ENCODE assay signal across 8 cellular contexts in the genomic region with DNA sequence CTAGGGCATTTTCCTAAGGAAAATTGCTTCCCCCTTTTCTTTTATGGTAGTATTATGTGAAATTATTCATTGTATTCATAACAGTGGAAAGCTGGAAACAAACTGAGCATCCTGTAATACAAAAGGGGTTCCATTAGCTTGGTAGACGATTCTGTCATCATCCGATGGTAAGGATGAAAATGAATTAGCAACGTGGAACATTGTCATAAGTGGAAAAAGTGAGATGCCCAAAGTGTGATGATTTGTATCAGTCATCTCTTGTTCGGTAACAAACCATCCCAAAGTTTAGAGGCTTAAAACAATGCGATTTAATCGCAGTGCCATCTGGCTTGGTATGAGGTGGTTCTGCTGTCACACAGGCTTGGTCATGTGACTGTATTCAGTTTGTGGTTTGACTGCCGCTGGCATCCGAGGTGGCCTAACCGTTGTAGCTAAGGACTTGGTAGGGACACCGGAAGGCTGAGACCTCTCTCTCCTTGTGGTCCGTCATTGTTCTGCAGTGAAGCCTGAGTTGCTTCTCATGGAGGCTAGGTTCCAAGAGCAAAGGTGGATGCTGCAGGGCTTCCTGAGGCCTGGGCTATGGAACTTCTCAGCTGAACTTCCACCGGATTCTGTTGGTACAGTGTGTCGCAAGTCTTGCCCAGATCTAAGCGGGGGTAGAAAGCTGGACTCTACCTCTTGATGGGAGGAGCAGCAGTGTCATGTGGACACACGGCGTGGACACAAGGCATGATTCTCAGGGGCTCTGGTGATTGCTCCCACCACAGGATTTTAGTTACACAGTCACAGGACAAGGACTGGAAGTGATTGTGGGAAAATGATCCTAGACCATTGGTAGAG. TPM values are rescaled to one million over a fixed set of nuclear protein-coding genes. Genes with fewer than 3 reads are reported as not detected.
DNase-seq lines count a peak whose midpoint lies in the region; ATAC-seq and TF ChIP-seq lines count a peak whose summit lies in the region.

No MANE protein-coding gene starts in this region.

- peak overlapping the region; percentile 48 to 91 (median 86) for H3K27ac Mint-ChIP-seq in CD8-positive, alpha-beta memory T cell
- peak overlapping the region; percentile 91 to 99 for H3K27ac Mint-ChIP-seq in activated naive CD4-positive, alpha-beta T cell treated with anti-CD3 and anti-CD28 coated beads, Interleukin-2, amount 50 U/mL, for 72 hours

- TF ChIP-seq CTCF in thyroid gland (IDR thresholded peaks at IDR 0.05) (no peak), GM13976 (IDR thresholded peaks at IDR 0.05; ENCODE audit: borderline replicate concordance, control extremely low read depth, extremely low read depth, insufficient read depth, missing control alignments) (no peak), PC-3 (conservative IDR thresholded peaks at IDR 0.05; ENCODE audit: low read depth, low read length) (no peak)

- no peaks in the 10 kb centered on the region for H3K9me2 ChIP-seq in PC-3 (replicated peaks; ENCODE audit: low read length)

- H3F3A ChIP-seq in PC-3 (ENCODE audit: low read length, unreplicated experiment), result no peaks in the 10 kb centered on the region

- peak in 4 of 5 donors; percentile 26 to 58 (median 44) for DNase-seq in CD8-positive, alpha-beta memory T cell
- DNase-seq in SKM-1 treated with dmso at 0.1 percent for 144 hours (lab: John Stamatoyannopoulos, UW; ENCODE audit: unreplicated experiment) (peak; percentile 65), kidney glomerular epithelial cell (lab: John Stamatoyannopoulos, UW) (no peak), thyroid gland (no peak), GM13976 (ENCODE audit: low spot score) (no peak), PC-3 (no peak)
- peak; percentile 46 to 79 for DNase-seq in activated naive CD4-positive, alpha-beta T cell treated with anti-CD3 and anti-CD28 coated beads, Interleukin-2, amount 50 U/mL, for 72 hours (ENCODE audit: low spot score in 2 of 2)

- WGBS in thyroid gland, 2 donors, result 85 to 89% methylated on average over 13 to 16 of the region's 16 CpGs

- no peaks in the 10 kb centered on the region for H4K20me1 ChIP-seq in PC-3 (ENCODE audit: low read length)

- intact Hi-C loops in thyroid gland (cut with DNase I) (loop anchor here (5.0 kb wide), 1 partner anchor 34 kb away; a partner anchor contains a TSS), PC-3 (cut with micrococcal nuclease) (no loop called here)

- H3K27ac ChIP-seq in CD8-positive, alpha-beta memory T cell (ENCODE audit: low read depth, low read length), result no peak overlapping the region
- H3K27ac ChIP-seq in skeletal muscle tissue (ENCODE audit: low read depth, low read length), result peak overlapping the region; percentile 76
- peak overlapping the region in 1 of 3 donors; percentile 58 for H3K27ac ChIP-seq in thyroid gland
- no peak overlapping the region for H3K27ac ChIP-seq in PC-3 (ENCODE audit: low read length)

- peaks cover 81% of the 10 kb centered on the region for H3K4me1 ChIP-seq in CD8-positive, alpha-beta memory T cell (ENCODE audit: insufficient read depth, low read length)
- H3K4me1 ChIP-seq in skeletal muscle tissue (ENCODE audit: control insufficient read depth in 3 of 3, insufficient read depth in 3 of 3, low read length in 3 of 3) (peaks cover 61 to 72% (median 70%) of the 10 kb centered on the region in 3 donors), thyroid gland (peaks cover 67 to 100% of the 10 kb centered on the region in 2 donors), PC-3 (ENCODE audit: insufficient read depth, low read length) (peaks cover 26% of the 10 kb centered on the region)

- no peak overlapping the region for H3K4me2 ChIP-seq in PC-3 (ENCODE audit: low read length)

- H3K9ac ChIP-seq in skeletal muscle tissue (ENCODE audit: low read depth in 1 of 3, low read length in 3 of 3) (no peak overlapping the region), PC-3 (ENCODE audit: low read length) (no peak overlapping the region)

- H3K36me3 Mint-ChIP-seq in CD8-positive, alpha-beta memory T cell, result peaks cover 0 to 3% (median 0%) of the 10 kb centered on the region in 3 donors
- H3K36me3 Mint-ChIP-seq in activated naive CD4-positive, alpha-beta T cell treated with anti-CD3 and anti-CD28 coated beads, Interleukin-2, amount 50 U/mL, for 72 hours, result no peaks in the 10 kb centered on the region

- no peaks in the 10 kb centered on the region for H3K27me3 Mint-ChIP-seq in CD8-positive, alpha-beta memory T cell

- CTCF ChIA-PET in CD8-positive, alpha-beta memory T cell (lab: Charles Lee), result interaction anchor here (1.2 kb wide), 2 partner anchors 13 to 39 kb away, joined by 3 read pairs; no protein-coding TSS in a partner anchor
- CTCF ChIA-PET in PC-3 (lab: Charles Lee), result no interaction called here

- peaks cover 81 to 97% (median 89%) of the 10 kb centered on the region in 3 donors for H3K4me1 Mint-ChIP-seq in CD8-positive, alpha-beta memory T cell

- in situ Hi-C loops in GM13976 (cut with MboI; ENCODE audit: low sequenced_read_pairs, unreplicated experiment), result no loop called here

- H2AFZ ChIP-seq in PC-3 (ENCODE audit: low read length), result no peak overlapping the region

- H3K9me3 Mint-ChIP-seq in CD8-positive, alpha-beta memory T cell, result no peaks in the 10 kb centered on the region
- no peaks in the 10 kb centered on the region for H3K9me3 Mint-ChIP-seq in activated naive CD4-positive, alpha-beta T cell treated with anti-CD3 and anti-CD28 coated beads, Interleukin-2, amount 50 U/mL, for 72 hours

- no peaks in the 10 kb centered on the region for H3K36me3 ChIP-seq in CD8-positive, alpha-beta memory T cell (ENCODE audit: insufficient read depth, low read length)
- no peaks in the 10 kb centered on the region for H3K36me3 ChIP-seq in skeletal muscle tissue (ENCODE audit: control insufficient read depth in 3 of 3, insufficient read depth in 3 of 3, low read length in 3 of 3)
- no peaks in the 10 kb centered on the region for H3K36me3 ChIP-seq in thyroid gland
- no peaks in the 10 kb centered on the region for H3K36me3 ChIP-seq in PC-3 (ENCODE audit: low read depth, low read length)

- ATAC-seq in activated naive CD4-positive, alpha-beta T cell treated with anti-CD3 and anti-CD28 coated beads, Interleukin-2, amount 50 U/mL, for 72 hours, result peak; percentile 74 to 78
- ATAC-seq in PC-3, result no peak

- peak overlapping the region; percentile 6 for H3K4me3 ChIP-seq in CD8-positive, alpha-beta memory T cell (ENCODE audit: low read length)
- H3K4me3 ChIP-seq in skeletal muscle tissue (ENCODE audit: low read length in 3 of 3) (no peak overlapping the region), thyroid gland (replicated peaks in 1 of 3) (no peak overlapping the region), PC-3 (ENCODE audit: low read length) (no peak overlapping the region)

- H3K79me2 ChIP-seq in PC-3 (ENCODE audit: low read length), result peaks cover 100% of the 10 kb centered on the region

- POLR2A ChIA-PET in CD8-positive, alpha-beta memory T cell (lab: Charles Lee), result no interaction called here
- POLR2A ChIA-PET in PC-3 (lab: Charles Lee; ENCODE audit: unreplicated experiment), result no interaction called here

- peak overlapping the region; percentile 12 to 82 (median 70) for H3K4me3 Mint-ChIP-seq in CD8-positive, alpha-beta memory T cell

- no TSS peak for BruUV-seq in PC-3 (replicated peaks; lab: Mats Ljungman, UMichigan)

- TF ChIP-seq POLR2A in thyroid gland (IDR thresholded peaks at IDR 0.05), result no peak

- no peaks in the 10 kb centered on the region for H3K27me3 ChIP-seq in CD8-positive, alpha-beta memory T cell (ENCODE audit: insufficient read depth, low read length, poor library complexity, severe bottlenecking)
- H3K27me3 ChIP-seq in skeletal muscle tissue (ENCODE audit: control insufficient read depth in 3 of 3, insufficient read depth in 3 of 3, low read length in 3 of 3) (peaks cover 29 to 61% (median 52%) of the 10 kb centered on the region in 3 donors), thyroid gland (no peaks in the 10 kb centered on the region), PC-3 (ENCODE audit: low read length) (no peaks in the 10 kb centered on the region)

- no peaks in the 10 kb centered on the region for H3K9me3 ChIP-seq in CD8-positive, alpha-beta memory T cell (ENCODE audit: low read length)
- H3K9me3 ChIP-seq in skeletal muscle tissue (ENCODE audit: control insufficient read depth in 3 of 3, low read length in 3 of 3) (no peaks in the 10 kb centered on the region), thyroid gland (no peaks in the 10 kb centered on the region), PC-3 (ENCODE audit: low read length) (no peaks in the 10 kb centered on the region)

RNA-seq across cellular contexts. Expression of a gene that starts 36.2 kb away (rescaled TPM):
- 10 to 100 TPM; 33.2 to 34.7 TPM for total RNA-seq in CD8-positive, alpha-beta memory T cell
- polyA plus RNA-seq in CD8-positive, alpha-beta memory T cell, result 18.4 TPM
- 10 to 100 TPM; 44.9 to 63.7 TPM for total RNA-seq in activated naive CD4-positive, alpha-beta T cell treated with anti-CD3 and anti-CD28 coated beads, Interleukin-2, amount 50 U/mL, for 72 hours
- total RNA-seq in skeletal muscle tissue (12.5 TPM), thyroid gland (100 to 1,000 TPM in 1 of 4 donors, 10 to 100 TPM in 3; 80.1 to 127 (median 87.7) TPM), PC-3 (2014; rRNA removed) (36.8 and 46.8 TPM in 2 replicates)

Comparison
In these comparisons a context has a peak if more than half of its experiments do, and no peak if none do; other contexts are left out.
1. DNase-seq: peak in CD8-positive, alpha-beta memory T cell (4 of 5), SKM-1 treated with dmso at 0.1 percent for 144 hours (single experiment) and activated naive CD4-positive, alpha-beta T cell treated with anti-CD3 and anti-CD28 coated beads, Interleukin-2, amount 50 U/mL, for 72 hours (2 of 2); none in kidney glomerular epithelial cell (single experiment), thyroid gland (0 of 2), GM13976 (single experiment) and PC-3 (single experiment).